Comparison of ENCODE assay signal across 17 cellular contexts in genomic region chr6:157459327-157459726, GRCh38.
DNase-seq lines count a peak whose midpoint lies in the region; ATAC-seq, FAIRE-seq and TF ChIP-seq lines count a peak whose summit lies in the region.
"Had no signal": no experiment of that assay in that cellular context is flagged by ENCODE, and none has a peak within 500 bp of the region (broad histone marks: within the 10 kb centered on the region; RNA-seq: fewer than 3 reads in every experiment).

No MANE protein-coding gene starts in this region.

- H3K4me1 ChIP-seq in mesenchymal stem cell (ENCODE audit: control insufficient read depth, insufficient read depth, low read depth, low read length), result peaks cover 10% of the 10 kb centered on the region
- H3K4me1 ChIP-seq in GM23338 (ENCODE audit: insufficient read depth), result peaks cover 33% of the 10 kb centered on the region
- H3K4me1 ChIP-seq: suprapubic skin had no signal

- H4K20me1 ChIP-seq in GM23338 (replicated peaks; ENCODE audit: insufficient read depth), result no peaks in the 10 kb centered on the region

- no peak overlapping the region for H3K14ac ChIP-seq in mesenchymal stem cell (ENCODE audit: low read length in 2 of 2)

- no peak overlapping the region for H4K8ac ChIP-seq in mesenchymal stem cell (ENCODE audit: low read length)

- no peak for FAIRE-seq in HTR-8/SVneo (lab: Jason Lieb, UNC)
- FAIRE-seq: keratinocyte had no signal

- peaks cover 6% of the 10 kb centered on the region for H3K27me3 Mint-ChIP-seq in GM23338 (ENCODE audit: insufficient read depth, low read depth, poor library complexity)

- no peak overlapping the region for H3K4me3 Mint-ChIP-seq in GM23338
- H3K4me3 Mint-ChIP-seq: nephron had no signal

- H3K4ac ChIP-seq in mesenchymal stem cell (ENCODE audit: low read depth in 1 of 2, low read length in 2 of 2), result no peak overlapping the region

- H3K4me3 ChIP-seq in mesenchymal stem cell (ENCODE audit: insufficient read depth in 1 of 2, low read depth in 1 of 2, low read length in 2 of 2) (no peak overlapping the region), GM23338 (no peak overlapping the region)
- H3K4me3 ChIP-seq: MG63, skin epidermis, suprapubic skin had no signal

- H3K23ac ChIP-seq in mesenchymal stem cell (ENCODE audit: low read length in 2 of 2), result no peak overlapping the region

- 91% methylated on average over 5 of the region's 5 CpGs for WGBS in mesenchymal stem cell

- H3K9me3 ChIP-seq in mesenchymal stem cell (ENCODE audit: control insufficient read depth, low read length), result no peaks in the 10 kb centered on the region
- H3K9me3 ChIP-seq: MG63, suprapubic skin had no signal

- H3K18ac ChIP-seq in mesenchymal stem cell (ENCODE audit: low read depth in 1 of 2, low read length in 2 of 2), result no peak overlapping the region

- peak; percentile 59 for DNase-seq in stimulated activated CD4-positive, alpha-beta T cell treated with anti-CD3 and anti-CD28 coated beads, Interleukin-15, amount 100 ng/mL, for 24 hours
- DNase-seq in stimulated activated CD4-positive, alpha-beta T cell treated with anti-CD3 and anti-CD28 coated beads, Interleukin-4, amount 100 ng/mL, for 4 hours, result no peak
- DNase-seq in activated T-cell treated with anti-CD3 and anti-CD28 coated beads, Interleukin-2, amount 50 U/mL, for 48 hours, result peak; percentile 69 to 70
- DNase-seq in mesenchymal stem cell, result no peak
- DNase-seq in HTR-8/SVneo (ENCODE audit: insufficient read length, low spot score), result no peak
- DNase-seq in NCI-H2081 (lab: John Stamatoyannopoulos, UW), result no peak
- DNase-seq in GM23338 (ENCODE audit: low spot score), result no peak
- DNase-seq: effector CD4-positive, alpha-beta T cell; mammary epithelial cell; MG63; NCI-H1694; WERI-Rb-1 had no signal

- H2BK15ac ChIP-seq in mesenchymal stem cell (ENCODE audit: low read depth, poor library complexity, severe bottlenecking), result no peak overlapping the region

- no peak overlapping the region for H2BK12ac ChIP-seq in mesenchymal stem cell (ENCODE audit: low read length in 2 of 2)

- no peaks in the 10 kb centered on the region for H3K9me2 ChIP-seq in GM23338 (ENCODE audit: insufficient read depth)

- H3K4me2 ChIP-seq in mesenchymal stem cell (ENCODE audit: low read length, poor library complexity, severe bottlenecking) (no peak overlapping the region), GM23338 (no peak overlapping the region)

- peaks cover 16% of the 10 kb centered on the region for H3K79me1 ChIP-seq in mesenchymal stem cell (replicated peaks; ENCODE audit: low read length, poor library complexity, severe bottlenecking)

- no peak overlapping the region for H4K91ac ChIP-seq in mesenchymal stem cell (ENCODE audit: low read length)

- peak overlapping the region; percentile 53 for H2AK5ac ChIP-seq in mesenchymal stem cell (ENCODE audit: low read length, severe bottlenecking)

- H3K36me3 ChIP-seq in mesenchymal stem cell (ENCODE audit: control insufficient read depth in 1 of 2, insufficient read depth in 2 of 2, low read depth in 1 of 2, low read length in 2 of 2) (peaks cover 0 to 4% of the 10 kb centered on the region in 2 experiments), GM23338 (ENCODE audit: insufficient read depth) (no peaks in the 10 kb centered on the region)
- H3K36me3 ChIP-seq: MG63, suprapubic skin, WERI-Rb-1 had no signal

- no peak overlapping the region for H2BK5ac ChIP-seq in mesenchymal stem cell (ENCODE audit: low read depth, low read length, poor library complexity, severe bottlenecking)

- no peaks in the 10 kb centered on the region for H3K36me3 Mint-ChIP-seq in GM23338 (ENCODE audit: low read depth)

- 0 out of 2 replicates have a peak, but pooled peaks cover 6% of the 10 kb centered on the region for H3F3A ChIP-seq in GM23338 (replicated peaks; ENCODE audit: low read depth)

- no peaks in the 10 kb centered on the region; the same call in 2 of the 3 replicates for H3K9me3 Mint-ChIP-seq in GM23338
- H3K9me3 Mint-ChIP-seq: nephron had no signal

- no peak for TF ChIP-seq CTCF in GM23338 (conservative IDR thresholded peaks at IDR 0.05; ENCODE audit: low read depth in 2 of 2)

- H3K79me2 ChIP-seq in GM23338 (replicated peaks; ENCODE audit: insufficient read depth), result no peaks in the 10 kb centered on the region

- no peak overlapping the region for H3K27ac Mint-ChIP-seq in GM23338
- H3K27ac Mint-ChIP-seq: progenitor cell of endocrine pancreas had no signal

- no peak overlapping the region for H3K9ac ChIP-seq in mesenchymal stem cell (ENCODE audit: low read length)

- no peak overlapping the region for H2AFZ ChIP-seq in mesenchymal stem cell (ENCODE audit: low read depth, low read length)
- no peak overlapping the region for H2AFZ ChIP-seq in GM23338

- peaks cover 41% of the 10 kb centered on the region for H3K4me1 Mint-ChIP-seq in GM23338

- H2BK120ac ChIP-seq in mesenchymal stem cell (ENCODE audit: low read depth, low read length), result no peak overlapping the region

- ATAC-seq in GM23338, result no peak

- H3K27ac ChIP-seq in mesenchymal stem cell (ENCODE audit: low read length, poor library complexity, severe bottlenecking) (no peak overlapping the region), GM23338 (ENCODE audit: low read depth) (no peak overlapping the region)
- H3K27ac ChIP-seq: skin epidermis, suprapubic skin, WERI-Rb-1 had no signal

- no peaks in the 10 kb centered on the region for H3K27me3 ChIP-seq in mesenchymal stem cell (ENCODE audit: control insufficient read depth in 1 of 2, insufficient read depth in 1 of 2, low read length in 2 of 2)
- no peaks in the 10 kb centered on the region for H3K27me3 ChIP-seq in GM23338 (ENCODE audit: insufficient read depth)
- H3K27me3 ChIP-seq: MG63, suprapubic skin had no signal

TF ChIP-seq in GM23338, 12 proteins besides CTCF, POLR2A, EP300 and RAD21:
- TF ChIP-seq ETS1 (IDR thresholded peaks at IDR 0.05) (no peak), ZNF114 (CRISPR knock-in tag; IDR thresholded peaks at IDR 0.05) (no peak), EZH2 (IDR thresholded peaks at IDR 0.05; ENCODE audit: low read depth, unreplicated experiment) (no peak), REST (IDR thresholded peaks at IDR 0.05; ENCODE audit: unreplicated experiment) (no peak), JUNB (IDR thresholded peaks at IDR 0.05; ENCODE audit: unreplicated experiment) (no peak)

Comparison
In these comparisons a context has a peak if more than half of its experiments do, and no peak if none do; other contexts are left out.
1. DNase-seq: peak in stimulated activated CD4-positive, alpha-beta T cell treated with anti-CD3 and anti-CD28 coated beads, Interleukin-15, amount 100 ng/mL, for 24 hours (single experiment) and activated T-cell treated with anti-CD3 and anti-CD28 coated beads, Interleukin-2, amount 50 U/mL, for 48 hours (2 of 2); none in stimulated activated CD4-positive, alpha-beta T cell treated with anti-CD3 and anti-CD28 coated beads, Interleukin-4, amount 100 ng/mL, for 4 hours (0 of 2), mesenchymal stem cell (single experiment), HTR-8/SVneo (single experiment), NCI-H2081 (0 of 2) and GM23338 (single experiment).